9 cellular contexts compared by ENCODE assay signal in the genomic region with DNA sequence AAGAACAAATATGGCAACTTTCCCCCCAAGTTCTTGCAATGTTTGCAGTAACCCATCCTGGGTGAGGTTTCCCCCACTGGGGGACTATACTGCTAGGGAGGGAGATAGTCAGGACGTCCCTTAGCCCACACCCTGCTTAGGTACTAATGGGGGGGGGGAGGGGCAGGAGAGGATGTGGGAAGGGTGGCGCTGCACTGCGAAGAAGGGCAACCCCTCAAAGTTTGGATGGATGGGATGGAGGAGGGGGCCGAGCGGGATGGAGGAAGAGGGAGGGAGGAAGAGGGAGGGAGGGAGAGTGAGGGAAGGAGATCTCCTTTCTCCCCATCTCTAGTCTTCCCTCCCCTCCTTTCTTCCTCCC.
DNase-seq lines count a peak whose midpoint lies in the region; ATAC-seq and TF ChIP-seq lines count a peak whose summit lies in the region.
"Had no signal": no experiment of that assay in that cellular context is flagged by ENCODE, and none has a peak within 500 bp of the region (broad histone marks: within the 10 kb centered on the region; RNA-seq: fewer than 3 reads in every experiment).

No MANE protein-coding gene starts in this region.

- DNase-seq in GM06990 (ENCODE audit: extremely low read depth, insufficient read length): no peak
- no peak for DNase-seq in Peyer's patch
- DNase-seq in esophagus muscularis mucosa (ENCODE audit: extremely low spot score): peak; percentile 47
- no peak for DNase-seq in psoas muscle
- no peak for DNase-seq in nucleus accumbens (lab: John Stamatoyannopoulos, UW)
- DNase-seq in NCI-H2081 treated with DMSO at 0.1 percent for 48 hours (lab: John Stamatoyannopoulos, UW): no peak
- no peak for DNase-seq in NK-92 treated with Interleukin-12 subunit alpha and Interleukin-12 subunit beta, amount 100 ng/mL, for 24 hours (lab: John Stamatoyannopoulos, UW)

- H3K27ac ChIP-seq in Peyer's patch: no peak overlapping the region
- no peak overlapping the region for H3K27ac ChIP-seq in esophagus muscularis mucosa (replicated peaks in 1 of 4)
- H3K27ac ChIP-seq in psoas muscle: no peak overlapping the region
- H3K27ac ChIP-seq: VCaP had no signal

- ATAC-seq in psoas muscle: peak in 1 of 4 donors; percentile 18
- no peak for ATAC-seq in HG02759 (IDR thresholded peaks at IDR 0.05; ENCODE audit: unreplicated experiment)

- H3K4me1 ChIP-seq in Peyer's patch: peaks cover 0 to 51% (median 12%) of the 10 kb centered on the region in 4 donors
- peaks cover 46 to 84% (median 64%) of the 10 kb centered on the region in 4 donors for H3K4me1 ChIP-seq in esophagus muscularis mucosa
- H3K4me1 ChIP-seq in psoas muscle: peaks cover 36% of the 10 kb centered on the region

- 0% methylated on average over 5 of the region's 5 CpGs for WGBS in esophagus muscularis mucosa
- WGBS in psoas muscle, 3 donors: 0 to 4% (median 0%) methylated on average over 4 to 5 of the region's 5 CpGs

- no peak for TF ChIP-seq EP300 in esophagus muscularis mucosa (IDR thresholded peaks at IDR 0.05)

- peaks cover 10% of the 10 kb centered on the region for H3K27me3 ChIP-seq in GM06990 (replicated peaks; ENCODE audit: control insufficient read depth, insufficient read depth, low read length)
- peaks cover 0 to 67% of the 10 kb centered on the region in 2 donors for H3K27me3 ChIP-seq in Peyer's patch
- H3K27me3 ChIP-seq in esophagus muscularis mucosa: peaks cover 0 to 100% (median 87%) of the 10 kb centered on the region in 4 donors
- H3K27me3 ChIP-seq in psoas muscle (ENCODE audit: insufficient read depth in 3 of 3, low read length in 2 of 3): peaks cover 4 to 98% (median 46%) of the 10 kb centered on the region in 3 donors

- intact Hi-C loops in esophagus muscularis mucosa (cut with DNase I) (no loop called here), psoas muscle (cut with DNase I) (loop anchor here in 1 of 2 donors (10.0 kb wide), 1 partner anchor 135 kb away; no protein-coding TSS in a partner anchor)

- H3K36me3 ChIP-seq in GM06990 (ENCODE audit: control insufficient read depth, insufficient read depth, low read length): no peaks in the 10 kb centered on the region
- no peaks in the 10 kb centered on the region for H3K36me3 ChIP-seq in Peyer's patch
- H3K36me3 ChIP-seq in esophagus muscularis mucosa: no peaks in the 10 kb centered on the region
- no peaks in the 10 kb centered on the region for H3K36me3 ChIP-seq in psoas muscle (ENCODE audit: insufficient read depth in 1 of 2, low read depth in 1 of 2)

- peak overlapping the region; percentile 57 for H3K4me3 ChIP-seq in GM06990 (replicated peaks; ENCODE audit: low read depth, low read length)
- H3K4me3 ChIP-seq in Peyer's patch: peak overlapping the region; percentile 26 to 56 (median 48)
- H3K4me3 ChIP-seq in esophagus muscularis mucosa: peak overlapping the region; percentile 53 to 56 (median 55)
- peak overlapping the region; percentile 75 for H3K4me3 ChIP-seq in psoas muscle

- H3K9me3 ChIP-seq in Peyer's patch (no peaks in the 10 kb centered on the region), esophagus muscularis mucosa (no peaks in the 10 kb centered on the region), psoas muscle (no peaks in the 10 kb centered on the region)

- no peak for TF ChIP-seq POLR2A in Peyer's patch (IDR thresholded peaks at IDR 0.05)
- no peak for TF ChIP-seq POLR2A in esophagus muscularis mucosa (IDR thresholded peaks at IDR 0.05; ENCODE audit: low read depth)

- TF ChIP-seq CTCF in GM06990 (IDR thresholded peaks at IDR 0.05; ENCODE audit: insufficient read depth, low read length, poor library complexity, severe bottlenecking) (peak; percentile 1), Peyer's patch (IDR thresholded peaks at IDR 0.05) (no peak), esophagus muscularis mucosa (IDR thresholded peaks at IDR 0.05) (no peak), psoas muscle (IDR thresholded peaks at IDR 0.05) (no peak)
